ENCODE assay signal across 9 cellular contexts in the genomic region with DNA sequence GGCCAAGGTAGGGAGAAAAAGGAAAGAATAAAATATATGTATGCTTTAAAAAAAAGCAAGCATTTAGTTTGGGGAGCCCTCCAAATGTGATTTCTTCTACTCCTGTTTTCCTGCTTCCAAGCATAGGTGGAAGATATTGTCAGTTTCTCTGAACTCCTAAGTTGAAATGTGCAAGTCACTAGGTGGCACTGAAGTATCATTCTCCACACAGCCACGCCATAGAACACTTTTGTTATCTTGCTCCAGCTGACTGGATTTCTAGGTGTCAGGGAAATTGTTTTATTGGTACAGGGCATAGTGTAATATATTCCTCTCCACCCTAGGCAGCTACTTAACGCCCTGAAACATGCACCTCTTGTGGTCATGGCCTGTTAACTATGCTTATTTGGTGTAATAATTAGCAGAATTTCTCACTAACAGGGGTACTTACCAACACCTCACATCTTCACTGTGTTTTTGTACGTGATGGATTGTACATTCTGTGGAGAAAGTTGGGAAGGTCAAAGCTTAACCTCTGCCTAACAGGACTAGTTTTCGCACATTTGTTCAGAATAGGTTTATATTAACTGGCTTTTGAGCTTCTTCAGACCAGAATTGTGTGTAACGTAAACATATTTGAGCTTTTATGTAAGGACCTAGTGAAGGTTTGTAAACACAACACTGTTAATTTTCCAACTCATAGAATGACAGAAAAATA.
A peak's percentile ranks its signal among the peaks of the same experiment; 100 is the strongest.
DNase-seq lines count a peak whose midpoint lies in the region; ATAC-seq, FAIRE-seq and TF ChIP-seq lines count a peak whose summit lies in the region.
"Had no signal": no experiment of that assay in that cellular context is flagged by ENCODE, and none has a peak within 500 bp of the region (broad histone marks: within the 10 kb centered on the region; RNA-seq: fewer than 3 reads in every experiment).

No MANE protein-coding gene starts in this region.

- H3K27me3 ChIP-seq in Caco-2 (replicated peaks; ENCODE audit: control insufficient read depth, insufficient read depth, low read length) = no peaks in the 10 kb centered on the region

- no peaks in the 10 kb centered on the region for H3K36me3 ChIP-seq in Caco-2 (ENCODE audit: control insufficient read depth, insufficient read depth, low read length)

- peaks cover 6% of the 10 kb centered on the region for H3K36me3 Mint-ChIP-seq in Caco-2 (ENCODE audit: insufficient read depth, unreplicated experiment)

- intact Hi-C loops in Caco-2 (cut with micrococcal nuclease; ENCODE audit: unreplicated experiment) = loop anchor here (1.0 to 10.0 kb wide), 11 partner anchors 80 to 1484 kb away; no protein-coding TSS in a partner anchor
- intact Hi-C loops in Right ventricle myocardium superior (cut with DNase I) = no loop called here

- peaks cover 26% of the 10 kb centered on the region for H3K4me1 Mint-ChIP-seq in Caco-2 (ENCODE audit: low read depth, unreplicated experiment)

- peak; percentile 71 to 77 for DNase-seq in Caco-2
- DNase-seq in NCI-H1436 (lab: John Stamatoyannopoulos, UW) = peak; percentile 44
- DNase-seq in Right ventricle myocardium superior = no peak
- peak; percentile 100 for DNase-seq in renal cortical epithelial cell (ENCODE audit: low read depth)
- no peak for DNase-seq in stimulated activated naive CD8-positive, alpha-beta T cell treated with anti-CD3 and anti-CD28 coated beads, Interleukin-15, Interleukin-2, amounts not matched to agents 100 U/mL and 50 U/mL, for 24 hours

- no peaks in the 10 kb centered on the region for H3K9me3 ChIP-seq in Caco-2

- BruUV-seq in Caco-2 (replicated peaks; lab: Mats Ljungman, UMichigan) = no TSS peak

- H3K4me1 ChIP-seq in Caco-2 = peaks cover 74% of the 10 kb centered on the region

- H3K27ac Mint-ChIP-seq in Caco-2 (ENCODE audit: unreplicated experiment) = no peak overlapping the region

- TF ChIP-seq CTCF in Caco-2 (IDR thresholded peaks at IDR 0.05; ENCODE audit: insufficient read depth in 1 of 2, low read depth in 1 of 2, low read length in 1 of 2, severe bottlenecking in 1 of 2, unreplicated experiment in 1 of 2) = peak; percentile 76 to 87

- POLR2A ChIA-PET in Caco-2 (lab: Charles Lee) = no interaction called here

- H3K4me3 Mint-ChIP-seq in Caco-2 (ENCODE audit: unreplicated experiment) = no peak overlapping the region

- H3K9me3 Mint-ChIP-seq in Caco-2 (ENCODE audit: unreplicated experiment) = no peaks in the 10 kb centered on the region

- peak; percentile 60 for FAIRE-seq in TTC549 (lab: Jason Lieb, UNC)

- H3K27me3 Mint-ChIP-seq in Caco-2 (ENCODE audit: insufficient read depth, unreplicated experiment) = no peaks in the 10 kb centered on the region

- H3K4me3 ChIP-seq in Caco-2 (ENCODE audit: low read depth, low read length) = no peak overlapping the region
- H3K4me3 ChIP-seq: skin epidermis had no signal

- CTCF ChIA-PET in Caco-2 (lab: Charles Lee) = interaction anchor here (0.6 to 1.6 kb wide), 11 partner anchors 11 to 538 kb away, joined by 3 to 12 read pairs (median 4); no protein-coding TSS in a partner anchor

- ATAC-seq in GM21423 (IDR thresholded peaks at IDR 0.05; ENCODE audit: unreplicated experiment) = peak; percentile 73
- peak; percentile 88 for ATAC-seq in Right ventricle myocardium superior (ENCODE audit: poor library complexity)
- no peak for ATAC-seq in stimulated activated naive CD8-positive, alpha-beta T cell treated with anti-CD3 and anti-CD28 coated beads, Interleukin-15, Interleukin-2, amounts not matched to agents 100 U/mL and 50 U/mL, for 24 hours
- no peak for ATAC-seq in GM18519 (IDR thresholded peaks at IDR 0.05; ENCODE audit: low FRiP score, unreplicated experiment)

Comparison
In these comparisons a context has a peak if more than half of its experiments do, and no peak if none do; other contexts are left out.
1. DNase-seq: peak in Caco-2 (2 of 2), NCI-H1436 (single experiment) and renal cortical epithelial cell (single experiment); none in Right ventricle myocardium superior (single experiment) and stimulated activated naive CD8-positive, alpha-beta T cell treated with anti-CD3 and anti-CD28 coated beads, Interleukin-15, Interleukin-2, amounts not matched to agents 100 U/mL and 50 U/mL, for 24 hours (single experiment).
2. ATAC-seq: peak in GM21423 (single experiment) and Right ventricle myocardium superior (single experiment); none in stimulated activated naive CD8-positive, alpha-beta T cell treated with anti-CD3 and anti-CD28 coated beads, Interleukin-15, Interleukin-2, amounts not matched to agents 100 U/mL and 50 U/mL, for 24 hours (single experiment) and GM18519 (single experiment).